In genomic region chr20:58037631-58038030, GRCh38 we compare ENCODE assay signal across 19 cellular contexts.
A peak's percentile ranks its signal among the peaks of the same experiment; 100 is the strongest.
DNase-seq lines count a peak whose midpoint lies in the region; TF ChIP-seq lines count a peak whose summit lies in the region.
"Had no signal": no experiment of that assay in that cellular context is flagged by ENCODE, and none has a peak within 500 bp of the region (broad histone marks: within the 10 kb centered on the region; RNA-seq: fewer than 3 reads in every experiment).

No MANE protein-coding gene starts in this region.

- no peak overlapping the region for H3K4me3 ChIP-seq in BLaER1
- H3K4me3 ChIP-seq in lower leg skin (ENCODE audit: low read depth, poor library complexity, severe bottlenecking) = no peak overlapping the region
- H3K4me3 ChIP-seq in stomach = no peak overlapping the region
- H3K4me3 ChIP-seq: GM12878 had no signal

- intact Hi-C loops in lower leg skin (cut with DNase I; ENCODE audit: low total_unique reads) (no loop called here), stomach (cut with DNase I; ENCODE audit: low total_unique reads) (no loop called here)

- H3K27ac ChIP-seq in BLaER1 (no peak overlapping the region), KOPT-K1 (ENCODE audit: low read depth, low read length, poor library complexity, severe bottlenecking) (peak overlapping the region; percentile 22), stomach (no peak overlapping the region)

- H3K9ac ChIP-seq in BLaER1 = no peak overlapping the region

- TF ChIP-seq EP300 in stomach (IDR thresholded peaks at IDR 0.05) = no peak

- H3K36me3 ChIP-seq in BLaER1 (no peaks in the 10 kb centered on the region), KOPT-K1 (ENCODE audit: insufficient read depth, low read length) (no peaks in the 10 kb centered on the region), stomach (no peaks in the 10 kb centered on the region)

- H3K27me3 ChIP-seq in BLaER1 (no peaks in the 10 kb centered on the region), stomach (peaks cover 0 to 15% (median 0%) of the 10 kb centered on the region in 3 donors)

- H3K4me2 ChIP-seq in BLaER1 = peak overlapping the region; percentile 68

- 92 to 100% methylated on average over 2 of the region's 2 CpGs for WGBS in lower leg skin, 2 donors
- 80 to 93% (median 90%) methylated on average over 2 of the region's 2 CpGs for WGBS in stomach, 5 donors

- DNase-seq in lower leg skin (ENCODE audit: low spot score in 2 of 2) (peak; percentile 3 to 61), retina (peak; percentile 0), NCI-H1092 treated with DMSO at 0.1 percent for 48 hours (lab: John Stamatoyannopoulos, UW) (no peak), stomach (no peak)
- no peak for DNase-seq in activated CD4-positive, alpha-beta T cell treated with anti-CD3 and anti-CD28 coated beads, Interleukin-2, amount 50 U/mL, for 48 hours
- no peak for DNase-seq in activated CD4-positive, alpha-beta T cell treated with anti-CD3 and anti-CD28 coated beads for 4 hours
- DNase-seq: 8988T; C1 segment of cervical spinal cord; CD4-positive, CD25-positive, alpha-beta regulatory T cell; CD8-positive, alpha-beta memory T cell; COR-L47; DMS 273 treated with DMSO at 0.1 percent for 48 hours; DMS53; DND-41; EL; H9 had no signal

- no peak for TF ChIP-seq POLR2A in lower leg skin (IDR thresholded peaks at IDR 0.05)
- no peak for TF ChIP-seq POLR2A in stomach (IDR thresholded peaks at IDR 0.05)

- H3K4me1 ChIP-seq in BLaER1 (peaks cover 30% of the 10 kb centered on the region), stomach (no peaks in the 10 kb centered on the region)

- H4K20me1 ChIP-seq in BLaER1 = no peaks in the 10 kb centered on the region

- TF ChIP-seq CTCF in lower leg skin (IDR thresholded peaks at IDR 0.05) (no peak), stomach (IDR thresholded peaks at IDR 0.05) (no peak)

- H3K9me3 ChIP-seq in BLaER1 (no peaks in the 10 kb centered on the region), KOPT-K1 (ENCODE audit: insufficient read depth, low read length, poor library complexity, severe bottlenecking) (no peaks in the 10 kb centered on the region), stomach (no peaks in the 10 kb centered on the region)

Comparison
In these comparisons a context has a peak if more than half of its experiments do, and no peak if none do; other contexts are left out.
1. DNase-seq: peak in lower leg skin (2 of 2) and retina (single experiment); none in activated CD4-positive, alpha-beta T cell treated with anti-CD3 and anti-CD28 coated beads, Interleukin-2, amount 50 U/mL, for 48 hours (0 of 2), NCI-H1092 treated with DMSO at 0.1 percent for 48 hours (single experiment), stomach (single experiment) and activated CD4-positive, alpha-beta T cell treated with anti-CD3 and anti-CD28 coated beads for 4 hours (0 of 2).